30 cellular contexts compared by ENCODE assay signal in the genomic region with DNA sequence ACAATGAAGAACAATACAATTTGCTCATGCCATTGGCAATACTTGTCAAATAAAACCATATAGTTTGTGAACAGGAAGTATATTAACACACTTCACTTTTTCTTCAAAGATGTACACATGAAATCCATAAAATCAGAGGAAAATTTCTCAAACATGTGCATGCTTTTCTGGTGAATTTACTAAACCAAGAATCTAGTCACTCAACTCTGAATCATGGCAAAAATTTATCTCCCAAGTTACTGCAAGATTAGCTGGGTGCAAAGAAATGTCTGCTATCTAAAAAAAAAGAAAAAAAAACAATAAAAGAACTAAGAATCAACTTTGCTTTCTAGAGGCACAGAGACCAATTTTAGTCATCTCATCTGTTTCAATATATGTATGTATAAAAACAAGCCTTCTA.
"Had no signal": no experiment of that assay in that cellular context is flagged by ENCODE, and none has a peak within 500 bp of the region (broad histone marks: within the 10 kb centered on the region; RNA-seq: fewer than 3 reads in every experiment).

No MANE protein-coding gene starts in this region.

- H3K4me1 ChIP-seq: esophagus muscularis mucosa, parathyroid adenoma, right lobe of liver, thyroid gland had no signal

- H3K4me3 Mint-ChIP-seq: endodermal cell; immature natural killer cell; mesothelial cell of epicardium; naive B cell; natural killer cell treated with Interleukin-12 subunit alpha and Interleukin-12 subunit beta and Interleukin-15 and Interleukin-18, amount 100 ng/mL, for 72 hours; neural crest cell; stimulated activated naive CD8-positive, alpha-beta T cell treated with anti-CD3 and anti-CD28 coated beads, Interleukin-15, amount 100 ng/mL, for 72 hours; type B pancreatic cell had no signal

- H3K27me3 ChIP-seq: dorsolateral prefrontal cortex, esophagus muscularis mucosa, neutrophil, right lobe of liver, thyroid gland had no signal

- H3K27me3 Mint-ChIP-seq: naive B cell; natural killer cell treated with Interleukin-12 subunit alpha and Interleukin-12 subunit beta and Interleukin-15 and Interleukin-18, amount 100 ng/mL, for 72 hours; progenitor cell of endocrine pancreas; stimulated activated naive CD8-positive, alpha-beta T cell treated with anti-CD3 and anti-CD28 coated beads, Interleukin-15, amount 100 ng/mL, for 72 hours; type B pancreatic cell had no signal

- FAIRE-seq: frontal cortex, keratinocyte, small intestine had no signal

- H3K27ac Mint-ChIP-seq: endodermal cell; immature natural killer cell; mesothelial cell of epicardium; naive B cell; natural killer cell treated with Interleukin-12 subunit alpha and Interleukin-12 subunit beta and Interleukin-15 and Interleukin-18, amount 100 ng/mL, for 72 hours; progenitor cell of endocrine pancreas; stimulated activated naive CD8-positive, alpha-beta T cell treated with anti-CD3 and anti-CD28 coated beads, Interleukin-15, amount 100 ng/mL, for 72 hours; type B pancreatic cell had no signal

- H3K4me1 Mint-ChIP-seq: endodermal cell; immature natural killer cell; mesothelial cell of epicardium; naive B cell; neural crest cell; stimulated activated naive CD8-positive, alpha-beta T cell treated with anti-CD3 and anti-CD28 coated beads, Interleukin-15, amount 100 ng/mL, for 72 hours had no signal

- H3K9ac ChIP-seq: parathyroid adenoma had no signal

- H2AFZ ChIP-seq: parathyroid adenoma had no signal

- H3K79me2 ChIP-seq: parathyroid adenoma had no signal

- H3K27ac ChIP-seq: dorsolateral prefrontal cortex, epithelial cell of prostate, esophagus muscularis mucosa, neutrophil, parathyroid adenoma, right lobe of liver, thyroid gland had no signal

- H3K36me3 ChIP-seq: esophagus muscularis mucosa, neutrophil, right lobe of liver, thyroid gland had no signal

- H3K9me3 Mint-ChIP-seq: endodermal cell; mesothelial cell of epicardium; neural crest cell; stimulated activated naive CD8-positive, alpha-beta T cell treated with anti-CD3 and anti-CD28 coated beads, Interleukin-15, amount 100 ng/mL, for 72 hours; type B pancreatic cell had no signal

- H3K4me3 ChIP-seq: dorsolateral prefrontal cortex, esophagus muscularis mucosa, mucosa of descending colon, right lobe of liver, thyroid gland had no signal

- H3K36me3 Mint-ChIP-seq: immature natural killer cell; mesothelial cell of epicardium; naive B cell; natural killer cell treated with Interleukin-12 subunit alpha and Interleukin-12 subunit beta and Interleukin-15 and Interleukin-18, amount 100 ng/mL, for 72 hours; type B pancreatic cell had no signal

- ATAC-seq: mucosa of descending colon; natural killer cell treated with Interleukin-12 subunit alpha and Interleukin-12 subunit beta and Interleukin-15 and Interleukin-18, amount 100 ng/mL, for 72 hours; right lobe of liver; stimulated activated naive CD8-positive, alpha-beta T cell treated with anti-CD3 and anti-CD28 coated beads, Interleukin-15, amount 100 ng/mL, for 72 hours had no signal

- H3K9me3 ChIP-seq: esophagus muscularis mucosa, mucosa of descending colon, neutrophil, right lobe of liver, thyroid gland had no signal

- DNase-seq: cerebellar nuclear complex; cortex of kidney; dorsolateral prefrontal cortex; effector CD4-positive, alpha-beta T cell; endodermal cell; hypothalamus; immature natural killer cell; mesenchymal stem cell; mucosa of descending colon; naive B cell; right lobe of liver; small intestine; stimulated activated CD4-positive, alpha-beta T cell treated with anti-CD3 and anti-CD28 coated beads, Interleukin-12 subunit alpha, Interleukin-12 subunit beta, amount 100 ng/mL, for 4 hours; stimulated activated CD4-positive, alpha-beta T cell treated with anti-CD3 and anti-CD28 coated beads, Interleukin-1b, Interleukin-23, amount 100 ng/mL, for 48 hours; stimulated activated CD4-positive, alpha-beta T cell treated with anti-CD3 and anti-CD28 coated beads, Interleukin-4, amount 100 ng/mL, for 1 hour; stimulated activated CD8-positive, alpha-beta memory T cell treated with anti-CD3 and anti-CD28 coated beads, Interleukin-4, amount 100 ng/mL, for 48 hours; stimulated activated naive CD4-positive, alpha-beta T cell; stimulated activated naive CD8-positive, alpha-beta T cell treated with anti-CD3 and anti-CD28 coated beads, Interleukin-15, amount 100 ng/mL, for 72 hours; thyroid gland had no signal
